8 cellular contexts compared by ENCODE assay signal in the genomic region with DNA sequence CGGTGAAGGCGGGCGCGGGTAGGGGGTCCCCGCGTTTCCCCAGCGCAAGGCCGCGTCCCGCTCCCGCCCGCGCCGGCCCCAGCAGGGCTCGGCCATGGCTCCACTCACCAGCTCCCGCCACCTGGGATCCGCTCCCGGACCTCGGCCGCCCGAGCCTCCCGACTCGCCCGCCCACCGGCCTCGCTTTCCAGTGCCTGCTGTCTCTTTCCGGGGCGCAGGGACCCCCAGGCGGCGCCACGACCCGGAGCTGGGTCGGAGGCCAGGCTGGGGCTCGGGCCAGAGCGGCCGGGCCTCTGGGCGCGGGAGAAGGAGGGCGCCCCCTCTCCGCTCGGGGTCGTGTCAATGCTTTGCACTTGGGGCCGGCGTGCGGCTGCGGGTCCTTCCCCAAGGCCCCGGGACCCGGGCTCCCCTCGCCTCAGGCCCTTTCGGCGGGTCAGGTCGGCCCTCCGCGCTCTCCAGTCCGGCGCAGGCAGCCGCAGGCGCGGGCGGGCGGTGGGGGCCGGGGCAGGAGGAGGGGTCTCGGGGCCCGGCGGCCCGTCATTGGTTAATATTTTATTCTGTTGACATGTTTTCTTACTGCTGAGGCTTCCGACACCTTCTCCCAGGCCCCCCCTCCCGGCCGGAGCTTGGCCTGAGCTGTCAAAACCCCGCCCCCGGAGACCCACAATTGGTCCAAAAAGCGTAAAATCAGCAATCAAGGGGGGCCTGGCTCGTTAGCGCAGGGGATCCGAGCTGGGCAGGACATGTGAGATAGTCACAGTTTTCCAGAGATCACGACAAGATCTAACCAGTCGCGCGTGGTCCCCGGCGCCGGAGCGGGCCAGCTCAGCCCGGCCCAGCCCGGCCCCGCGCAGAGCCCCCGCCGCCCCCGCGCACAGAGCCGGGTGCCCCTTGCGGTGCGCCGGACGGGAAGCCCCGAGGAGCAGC. TPM values are rescaled to one million over a fixed set of nuclear protein-coding genes. Genes with fewer than 3 reads are reported as not detected.
A peak's percentile ranks its signal among the peaks of the same experiment; 100 is the strongest.
DNase-seq lines count a peak whose midpoint lies in the region; ATAC-seq and TF ChIP-seq lines count a peak whose summit lies in the region.

Gene TBX2 (plus strand): TSS at position 713 of the 927 bp plus-strand sequence. CDS start 334 bp downstream, outside the sequence.

- H3K36me3 ChIP-seq in Peyer's patch (no peaks in the 10 kb centered on the region), tibial artery (peaks cover 6 to 19% (median 16%) of the 10 kb centered on the region in 3 donors)

- H3K36me3 Mint-ChIP-seq in memory B cell = peaks cover 4% of the 10 kb centered on the region

- H3K9me3 Mint-ChIP-seq in memory B cell = peaks cover 2% of the 10 kb centered on the region

- H3K4me1 Mint-ChIP-seq in memory B cell = peaks cover 22% of the 10 kb centered on the region

- no peak for TF ChIP-seq POLR2A in Peyer's patch (IDR thresholded peaks at IDR 0.05)

- intact Hi-C loops in dorsolateral prefrontal cortex (cut with DNase I) (loop anchor here in 1 of 2 donors (10.0 kb wide), 1 partner anchor 185 kb away; no protein-coding TSS in a partner anchor), tibial artery (cut with DNase I; ENCODE audit: low total_unique reads) (loop anchor here (5.0 to 10.0 kb wide), 3 partner anchors 152 to 675 kb away; no protein-coding TSS in a partner anchor)

- H3K4me1 ChIP-seq in Peyer's patch (peaks cover 0 to 53% (median 27%) of the 10 kb centered on the region in 4 donors), tibial artery (peaks cover 0 to 60% (median 49%) of the 10 kb centered on the region in 4 donors)

- H3K27me3 ChIP-seq in Peyer's patch (peaks cover 0 to 68% of the 10 kb centered on the region in 2 donors), dorsolateral prefrontal cortex (peaks cover 32 to 88% (median 81%) of the 10 kb centered on the region in 45 donors), tibial artery (no peaks in the 10 kb centered on the region)

- H3K4me3 ChIP-seq in Peyer's patch (peak within 1 kb of the TSS; percentile 30 to 59 (median 40)), dorsolateral prefrontal cortex (peak within 1 kb of the TSS; percentile 4 to 64 (median 46)), tibial artery (peak within 1 kb of the TSS; percentile 77 to 86)

- H3K4me3 Mint-ChIP-seq in memory B cell = peak within 1 kb of the TSS; percentile 79

- peaks cover 25% of the 10 kb centered on the region for H3K27me3 Mint-ChIP-seq in memory B cell

- ATAC-seq in memory B cell (ENCODE audit: low read depth) = no peak

- peak within 1 kb of the TSS; percentile 13 to 82 (median 58) for H3K27ac ChIP-seq in Peyer's patch
- peak within 1 kb of the TSS in 39 of 59 donors; percentile 4 to 85 (median 60) for H3K27ac ChIP-seq in dorsolateral prefrontal cortex
- H3K27ac ChIP-seq in tibial artery = peak within 1 kb of the TSS; percentile 98

- H3K27ac Mint-ChIP-seq in memory B cell = no peak within 1 kb of the TSS

- no peak for TF ChIP-seq CTCF in Peyer's patch (IDR thresholded peaks at IDR 0.05)
- no peak for TF ChIP-seq CTCF in dorsolateral prefrontal cortex (IDR thresholded peaks at IDR 0.05 in 54 of 56, conservative IDR thresholded peaks at IDR 0.05 in 2 of 56; ENCODE audit: low read depth in 1 of 56, partially characterized antibody in 56 of 56)
- no peak for TF ChIP-seq CTCF in tibial artery (IDR thresholded peaks at IDR 0.05)

- peak; percentile 31 to 57 for DNase-seq in NCI-H524 (lab: John Stamatoyannopoulos, UW)
- no peak for DNase-seq in NCI-H524 treated with DMSO at 0.1 percent for 48 hours (lab: John Stamatoyannopoulos, UW)
- peak in 2 of 3 donors; percentile 58 to 63 for DNase-seq in Peyer's patch
- no peak for DNase-seq in dorsolateral prefrontal cortex
- no peak for DNase-seq in memory B cell (ENCODE audit: low spot score in 2 of 2)
- DNase-seq in tibial artery = peak; percentile 87 to 95
- DNase-seq in central memory CD4-positive, alpha-beta T cell = no peak
- no peak for DNase-seq in GM19240 (ENCODE audit: insufficient read length, low spot score)

- no peaks in the 10 kb centered on the region for H3K9me3 ChIP-seq in Peyer's patch
- no peaks in the 10 kb centered on the region for H3K9me3 ChIP-seq in tibial artery

RNA-seq across cellular contexts. Expression of gene TBX2, which starts in this region (rescaled TPM):
- 10 to 100 TPM in 1 of 4 donors, 1 to 10 TPM in 3; 2.3 to 31.4 (median 8.2) TPM for total RNA-seq in Peyer's patch
- 10 to 100 TPM in 12 of 120 experiments, 1 to 10 TPM in 108; 2.4 to 18.6 (median 6.0) TPM for total RNA-seq in dorsolateral prefrontal cortex

Comparison
In these comparisons a context has a peak if more than half of its experiments do, and no peak if none do; other contexts are left out.
1. DNase-seq: peak in NCI-H524 (2 of 2), Peyer's patch (2 of 3) and tibial artery (2 of 2); none in NCI-H524 treated with DMSO at 0.1 percent for 48 hours (single experiment), dorsolateral prefrontal cortex (0 of 10), memory B cell (0 of 2), central memory CD4-positive, alpha-beta T cell (single experiment) and GM19240 (single experiment).
2. Peak in every context shown above with its lines, with median percentiles within 50 percentile points of each other: H3K27ac ChIP-seq and H3K4me3 ChIP-seq.